ENCODE assay signal across 8 cellular contexts in genomic region chrX:135520022-135520552, GRCh38. TPM values are rescaled to one million over a fixed set of nuclear protein-coding genes. Genes with fewer than 3 reads are reported as not detected.
A peak's percentile ranks its signal among the peaks of the same experiment; 100 is the strongest.
DNase-seq lines count a peak whose midpoint lies in the region; ATAC-seq and TF ChIP-seq lines count a peak whose summit lies in the region.

No MANE protein-coding gene starts in this region.

- no peaks in the 10 kb centered on the region for H3F3A ChIP-seq in neural cell (ENCODE audit: insufficient read depth, low read length, poor library complexity, severe bottlenecking)

- H3K9me2 ChIP-seq in Karpas-422 (replicated peaks; ENCODE audit: insufficient read depth, low read length) (no peaks in the 10 kb centered on the region), neural cell (ENCODE audit: insufficient read depth, low read length) (no peaks in the 10 kb centered on the region)

- H3K79me2 ChIP-seq in Karpas-422 (ENCODE audit: low read length) (peaks cover 30% of the 10 kb centered on the region), neural cell (replicated peaks; ENCODE audit: insufficient read depth, low read length) (peaks cover 4% of the 10 kb centered on the region)

- H3K4me3 ChIP-seq in Karpas-422 (ENCODE audit: low read length) (peak overlapping the region; percentile 77; the same call in 1 of the 2 replicates), duodenal mucosa (ENCODE audit: low read depth in 1 of 2, low read length in 2 of 2) (peak overlapping the region; percentile 80 to 82), neural cell (ENCODE audit: low read length) (peak overlapping the region; percentile 80)

- TF ChIP-seq EP300 in neural cell (conservative IDR thresholded peaks at IDR 0.05; ENCODE audit: poor library complexity, severe bottlenecking) = no peak

- H3K9me3 ChIP-seq in Karpas-422 (ENCODE audit: low read length) = no peaks in the 10 kb centered on the region
- no peaks in the 10 kb centered on the region for H3K9me3 ChIP-seq in duodenal mucosa (ENCODE audit: control insufficient read depth in 1 of 2, low read length in 2 of 2)
- no peaks in the 10 kb centered on the region for H3K9me3 ChIP-seq in neural cell (ENCODE audit: low read length)

- DNase-seq in Karpas-422 = no peak
- DNase-seq in ecto neural progenitor cell (ENCODE audit: low spot score) = no peak
- DNase-seq in NCI-H1436 (lab: John Stamatoyannopoulos, UW) = no peak
- DNase-seq in HK-2 (ENCODE audit: unreplicated experiment) = no peak

- H2AFZ ChIP-seq in Karpas-422 (ENCODE audit: low read length) (peak overlapping the region; percentile 54), neural cell (ENCODE audit: low read depth, low read length) (no peak overlapping the region)

- no peak for TF ChIP-seq CTCF in neural cell (IDR thresholded peaks at IDR 0.05; ENCODE audit: poor library complexity, severe bottlenecking)

- H4K20me1 ChIP-seq in Karpas-422 (ENCODE audit: insufficient read depth, low read depth, low read length) = no peaks in the 10 kb centered on the region
- no peaks in the 10 kb centered on the region for H4K20me1 ChIP-seq in neural cell (ENCODE audit: insufficient read depth)

- H3K27me3 ChIP-seq in Karpas-422 (ENCODE audit: low read length) (no peaks in the 10 kb centered on the region), duodenal mucosa (ENCODE audit: control insufficient read depth in 1 of 2, insufficient read depth in 2 of 2, low read length in 2 of 2) (no peaks in the 10 kb centered on the region), neural cell (ENCODE audit: insufficient read depth, low read depth, low read length) (no peaks in the 10 kb centered on the region)

- H3K4me1 ChIP-seq in Karpas-422 (ENCODE audit: low read length) = peaks cover 14% of the 10 kb centered on the region
- H3K4me1 ChIP-seq in duodenal mucosa (ENCODE audit: control insufficient read depth in 1 of 2, insufficient read depth in 2 of 2, low read length in 2 of 2) = no peaks in the 10 kb centered on the region

- no peaks in the 10 kb centered on the region for H3K36me3 ChIP-seq in Karpas-422 (ENCODE audit: insufficient read depth, low read length)
- H3K36me3 ChIP-seq in duodenal mucosa (ENCODE audit: control insufficient read depth in 1 of 2, insufficient read depth in 2 of 2, low read length in 2 of 2) = no peaks in the 10 kb centered on the region
- no peaks in the 10 kb centered on the region for H3K36me3 ChIP-seq in neural cell (ENCODE audit: insufficient read depth, low read length)

- no peak for TF ChIP-seq RAD21 in neural cell (conservative IDR thresholded peaks at IDR 0.05)

- H3K27ac ChIP-seq in Karpas-422 (ENCODE audit: low read length) (no peak overlapping the region), duodenal mucosa (ENCODE audit: low read depth, low read length) (peak overlapping the region; percentile 17), neural cell (ENCODE audit: low read length) (peak overlapping the region; percentile 85)

- H3K9ac ChIP-seq in Karpas-422 (ENCODE audit: low read length) (peak overlapping the region; percentile 44; the same call in 1 of the 2 replicates), duodenal mucosa (ENCODE audit: low read depth in 1 of 2, low read length in 2 of 2) (peak overlapping the region; percentile 73 to 74), neural cell (ENCODE audit: low read length) (no peak overlapping the region)

- peak overlapping the region; percentile 68 for H3K4me2 ChIP-seq in Karpas-422 (ENCODE audit: low read depth, low read length, poor library complexity, severe bottlenecking)
- no peak overlapping the region for H3K4me2 ChIP-seq in neural cell (ENCODE audit: low read length)

- peak; percentile 1 for ATAC-seq in GM18502 (IDR thresholded peaks at IDR 0.05; ENCODE audit: poor library complexity, unreplicated experiment)
- ATAC-seq in HG02588 (IDR thresholded peaks at IDR 0.05; ENCODE audit: unreplicated experiment) = no peak

TF ChIP-seq in neural cell, 6 proteins besides CTCF, POLR2A, EP300 and RAD21:
- no peak for TF ChIP-seq SMC3 (conservative IDR thresholded peaks at IDR 0.05; ENCODE audit: poor library complexity)
- TF ChIP-seq, protein P1, sequence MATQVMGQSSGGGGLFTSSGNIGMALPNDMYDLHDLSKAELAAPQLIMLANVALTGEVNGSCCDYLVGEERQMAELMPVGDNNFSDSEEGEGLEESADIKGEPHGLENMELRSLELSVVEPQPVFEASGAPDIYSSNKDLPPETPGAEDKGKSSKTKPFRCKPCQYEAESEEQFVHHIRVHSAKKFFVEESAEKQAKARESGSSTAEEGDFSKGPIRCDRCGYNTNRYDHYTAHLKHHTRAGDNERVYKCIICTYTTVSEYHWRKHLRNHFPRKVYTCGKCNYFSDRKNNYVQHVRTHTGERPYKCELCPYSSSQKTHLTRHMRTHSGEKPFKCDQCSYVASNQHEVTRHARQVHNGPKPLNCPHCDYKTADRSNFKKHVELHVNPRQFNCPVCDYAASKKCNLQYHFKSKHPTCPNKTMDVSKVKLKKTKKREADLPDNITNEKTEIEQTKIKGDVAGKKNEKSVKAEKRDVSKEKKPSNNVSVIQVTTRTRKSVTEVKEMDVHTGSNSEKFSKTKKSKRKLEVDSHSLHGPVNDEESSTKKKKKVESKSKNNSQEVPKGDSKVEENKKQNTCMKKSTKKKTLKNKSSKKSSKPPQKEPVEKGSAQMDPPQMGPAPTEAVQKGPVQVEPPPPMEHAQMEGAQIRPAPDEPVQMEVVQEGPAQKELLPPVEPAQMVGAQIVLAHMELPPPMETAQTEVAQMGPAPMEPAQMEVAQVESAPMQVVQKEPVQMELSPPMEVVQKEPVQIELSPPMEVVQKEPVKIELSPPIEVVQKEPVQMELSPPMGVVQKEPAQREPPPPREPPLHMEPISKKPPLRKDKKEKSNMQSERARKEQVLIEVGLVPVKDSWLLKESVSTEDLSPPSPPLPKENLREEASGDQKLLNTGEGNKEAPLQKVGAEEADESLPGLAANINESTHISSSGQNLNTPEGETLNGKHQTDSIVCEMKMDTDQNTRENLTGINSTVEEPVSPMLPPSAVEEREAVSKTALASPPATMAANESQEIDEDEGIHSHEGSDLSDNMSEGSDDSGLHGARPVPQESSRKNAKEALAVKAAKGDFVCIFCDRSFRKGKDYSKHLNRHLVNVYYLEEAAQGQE (IDR thresholded peaks at IDR 0.05; ENCODE audit: borderline replicate concordance) = no peak
- no peak for TF ChIP-seq POLR2AphosphoS5 (IDR thresholded peaks at IDR 0.05)
- TF ChIP-seq EZH2 (IDR thresholded peaks at IDR 0.05; ENCODE audit: borderline replicate concordance, insufficient read depth, low read length, poor library complexity, severe bottlenecking) = no peak
- TF ChIP-seq MXI1 (conservative IDR thresholded peaks at IDR 0.05; ENCODE audit: poor library complexity, severe bottlenecking) = no peak
- TF ChIP-seq TAF1 (IDR thresholded peaks at IDR 0.05; ENCODE audit: low read depth) = no peak

RNA-seq across cellular contexts. Expression of gene INTS6L, which starts 0.4 kb away (rescaled TPM):
- total RNA-seq in Karpas-422 (2014; rRNA removed; shearing (Covaris generic); ENCODE audit: low replicate concordance) = 17.7 and 31.1 TPM in 2 replicates
- 44.8 and 57.1 TPM in 2 replicates for polyA plus RNA-seq in neural cell
- polyA minus RNA-seq in neural cell = 37.7 and 38.5 TPM in 2 replicates
